ENCODE assay signal across 8 cellular contexts in the genomic region with DNA sequence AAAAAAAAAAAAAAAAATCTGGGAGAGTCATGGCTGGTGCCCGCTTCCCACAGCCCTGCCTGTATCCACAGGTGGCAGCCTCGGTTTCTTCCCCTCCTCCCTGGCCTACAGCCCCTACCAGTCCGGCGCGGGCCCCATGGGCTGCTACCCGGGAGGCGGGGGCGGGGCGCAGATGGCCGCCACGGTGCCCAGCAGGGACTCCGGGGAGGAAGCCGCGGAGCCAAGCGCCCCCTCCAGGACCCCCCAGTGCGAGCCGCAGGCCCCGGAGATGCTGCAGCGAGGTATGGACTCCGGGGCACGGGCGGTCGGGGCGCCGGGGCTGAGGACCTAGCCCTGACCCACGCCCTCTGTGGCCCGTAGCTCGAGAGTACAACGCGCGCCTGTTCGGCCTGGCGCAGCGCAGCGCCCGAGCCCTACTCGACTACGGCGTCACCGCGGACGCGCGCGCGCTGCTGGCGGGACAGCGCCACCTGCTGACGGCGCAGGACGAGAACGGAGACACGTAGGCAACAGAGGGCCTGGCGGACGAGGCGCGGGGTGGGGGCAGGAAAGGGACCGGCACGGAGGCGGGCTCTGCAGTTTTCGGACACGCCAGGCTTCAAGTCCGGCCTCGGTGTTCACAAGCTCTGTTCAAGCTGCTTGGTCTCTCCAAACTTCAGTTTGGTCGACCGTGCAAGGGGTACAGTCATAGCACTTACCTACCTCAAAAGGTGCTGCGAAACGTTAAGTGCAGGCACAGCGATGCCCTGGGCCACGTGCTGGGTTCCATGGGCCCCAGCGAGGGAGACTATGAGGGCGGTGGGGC. TPM values are rescaled to one million over a fixed set of nuclear protein-coding genes. Genes with fewer than 3 reads are reported as not detected.
DNase-seq lines count a peak whose midpoint lies in the region; ATAC-seq and TF ChIP-seq lines count a peak whose summit lies in the region.

No MANE protein-coding gene starts in this region.

- H2AFZ ChIP-seq in OCI-LY3 (ENCODE audit: low read depth, low read length) = no peak overlapping the region

- H3K27me3 Mint-ChIP-seq in CD8-positive, alpha-beta T cell (ENCODE audit: low read depth) = no peaks in the 10 kb centered on the region

- H3K4me1 ChIP-seq in CD8-positive, alpha-beta T cell (ENCODE audit: insufficient read depth, low read length) = peaks cover 30% of the 10 kb centered on the region
- peaks cover 45% of the 10 kb centered on the region for H3K4me1 ChIP-seq in OCI-LY3 (ENCODE audit: low read length)
- peaks cover 24% of the 10 kb centered on the region for H3K4me1 ChIP-seq in mucosa of stomach (ENCODE audit: control insufficient read depth, insufficient read depth, low read length)

- H3K27ac ChIP-seq in CD8-positive, alpha-beta T cell (ENCODE audit: low read depth, low read length) = peak overlapping the region; percentile 59
- H3K27ac ChIP-seq in OCI-LY3 (ENCODE audit: low read length) = peak overlapping the region; percentile 53

- H3K9ac ChIP-seq in OCI-LY3 (ENCODE audit: low read length) (peak overlapping the region; percentile 42; the same call in 1 of the 2 replicates), mucosa of stomach (ENCODE audit: low read length) (peak overlapping the region; percentile 1)

- peaks cover 23% of the 10 kb centered on the region for H3K36me3 ChIP-seq in CD8-positive, alpha-beta T cell (ENCODE audit: insufficient read depth, low read length)
- H3K36me3 ChIP-seq in OCI-LY3 (replicated peaks; ENCODE audit: low read depth, low read length) (peaks cover 45% of the 10 kb centered on the region), mucosa of stomach (ENCODE audit: control insufficient read depth, insufficient read depth, low read length) (peaks cover 2% of the 10 kb centered on the region)

- H3K27me3 ChIP-seq in CD8-positive, alpha-beta T cell (ENCODE audit: insufficient read depth, low read length) = no peaks in the 10 kb centered on the region
- H3K27me3 ChIP-seq in OCI-LY3 (ENCODE audit: low read depth, low read length) = no peaks in the 10 kb centered on the region
- H3K27me3 ChIP-seq in mucosa of stomach (ENCODE audit: control insufficient read depth, insufficient read depth, low read length) = no peaks in the 10 kb centered on the region

- peaks cover 38% of the 10 kb centered on the region for H3K4me1 Mint-ChIP-seq in CD8-positive, alpha-beta T cell (ENCODE audit: low read depth)

- H3K9me3 Mint-ChIP-seq in CD8-positive, alpha-beta T cell = no peaks in the 10 kb centered on the region

- peaks cover 13% of the 10 kb centered on the region for H4K20me1 ChIP-seq in OCI-LY3 (ENCODE audit: insufficient read depth, low read length)

- H3K36me3 Mint-ChIP-seq in CD8-positive, alpha-beta T cell = peaks cover 55% of the 10 kb centered on the region

- H3K4me3 ChIP-seq in CD8-positive, alpha-beta T cell (ENCODE audit: low read depth, low read length) = peak overlapping the region; percentile 65
- H3K4me3 ChIP-seq in OCI-LY3 (ENCODE audit: low read length) (peak overlapping the region; percentile 64), mucosa of stomach (ENCODE audit: low read length) (peak overlapping the region; percentile 19)

- H3K4me2 ChIP-seq in OCI-LY3 (ENCODE audit: low read length) = peak overlapping the region; percentile 95

- CTCF ChIA-PET in CD8-positive, alpha-beta T cell (lab: Charles Lee) = interaction anchor here (0.5 to 5.4 kb wide), 33 partner anchors 8 to 184 kb away, joined by 3 to 45 read pairs (median 5); partner anchors contain the start of genes C10orf95, CUEDC2 and FBXL15

- peak; percentile 89 for TF ChIP-seq CTCF in CD8-positive, alpha-beta T cell (IDR thresholded peaks at IDR 0.05)
- peak; percentile 74 for TF ChIP-seq CTCF in OCI-LY3 (IDR thresholded peaks at IDR 0.05; ENCODE audit: low read depth, low read length)

- peaks cover 45% of the 10 kb centered on the region for H3K79me2 ChIP-seq in OCI-LY3 (ENCODE audit: low read length)

- H3K27ac Mint-ChIP-seq in CD8-positive, alpha-beta T cell = peak overlapping the region; percentile 81

- DNase-seq in CD8-positive, alpha-beta T cell = peak; percentile 78 to 94 (median 86)
- DNase-seq in HT1080 (ENCODE audit: low read depth) (peak; percentile 74), erythroblast (lab: John Stamatoyannopoulos, UW) (peak; percentile 91 to 95)
- peak; percentile 92 for DNase-seq in activated T-cell treated with anti-CD3 and anti-CD28 coated beads, Interleukin-2, amount 50 U/mL, for 1 hour
- peak; percentile 92 for DNase-seq in stimulated activated CD8-positive, alpha-beta memory T cell treated with anti-CD3 and anti-CD28 coated beads, Interleukin-4, amount 100 ng/mL, for 48 hours

- peak; percentile 5 for TF ChIP-seq POLR2A in erythroblast (IDR thresholded peaks at IDR 0.05; ENCODE audit: low read length)

- no peaks in the 10 kb centered on the region for H3K9me3 ChIP-seq in CD8-positive, alpha-beta T cell (ENCODE audit: low read length)
- no peaks in the 10 kb centered on the region for H3K9me3 ChIP-seq in OCI-LY3 (ENCODE audit: insufficient read depth, low read length)
- no peaks in the 10 kb centered on the region for H3K9me3 ChIP-seq in mucosa of stomach (ENCODE audit: control insufficient read depth, low read length)

- intact Hi-C loops in CD8-positive, alpha-beta T cell (cut with DNase I, micrococcal nuclease) = loop anchor here in 1 of 2 experiments (1.0 to 10.0 kb wide), 5 partner anchors 10 to 245 kb away; partner anchors contain the start of genes ACTR1A and TRIM8

- H3K4me3 Mint-ChIP-seq in CD8-positive, alpha-beta T cell = peak overlapping the region; percentile 76

- POLR2A ChIA-PET in CD8-positive, alpha-beta T cell (lab: Charles Lee) = interaction anchor here (0.7 to 2.5 kb wide), 7 partner anchors 10 to 314 kb away, joined by 3 to 17 read pairs (median 4); partner anchors contain the start of genes CUEDC2 and FBXL15

- peak; percentile 51 for ATAC-seq in CD8-positive, alpha-beta T cell
- ATAC-seq in GM19397 (IDR thresholded peaks at IDR 0.05; ENCODE audit: unreplicated experiment) = peak; percentile 42

RNA-seq across cellular contexts. Expression of gene NFKB2, which starts 3.9 kb away (rescaled TPM):
- total RNA-seq in CD8-positive, alpha-beta T cell = 100 to 1,000 TPM; 369 to 398 TPM
- 17.3 and 18.5 TPM in 2 replicates for total RNA-seq in HT1080 (2014; rRNA removed; shearing (Covaris generic))
- 17.7 and 20.6 TPM in 2 replicates for polyA plus RNA-seq in HT1080 (2015; cell fraction: cytosol; rRNA removed)
- polyA plus RNA-seq in HT1080 (2015; cell fraction: nucleus; rRNA removed) = 71.8 and 75.9 TPM in 2 replicates

RNA-seq across cellular contexts. Expression of gene PSD, which starts 19.2 kb away (rescaled TPM):
- total RNA-seq in CD8-positive, alpha-beta T cell = 10 to 100 TPM; 16.7 to 18.2 TPM
- total RNA-seq in HT1080 (2014; rRNA removed; shearing (Covaris generic)) = 1.3 TPM in 1 of 2 replicates, not detected in the other
- 0.03 TPM in 1 of 2 replicates, not detected in the other for polyA plus RNA-seq in HT1080 (2015; cell fraction: cytosol; rRNA removed)
- 0.19 and 0.57 TPM in 2 replicates for polyA plus RNA-seq in HT1080 (2015; cell fraction: nucleus; rRNA removed)

RNA-seq across cellular contexts. Expression of gene FBXL15, which starts 21.2 kb away (rescaled TPM):
- total RNA-seq in CD8-positive, alpha-beta T cell = 1 to 10 TPM; 7.0 to 7.9 TPM
- total RNA-seq in HT1080 (2014; rRNA removed; shearing (Covaris generic)) = 11.8 and 17.6 TPM in 2 replicates
- 11.6 and 17.0 TPM in 2 replicates for polyA plus RNA-seq in HT1080 (2015; cell fraction: cytosol; rRNA removed)
- polyA plus RNA-seq in HT1080 (2015; cell fraction: nucleus; rRNA removed) = 12.5 and 17.3 TPM in 2 replicates

RNA-seq across cellular contexts. Expression of gene CUEDC2, which starts 33.0 kb away (rescaled TPM):
- 10 to 100 TPM; 24.2 to 27.0 TPM for total RNA-seq in CD8-positive, alpha-beta T cell
- total RNA-seq in HT1080 (2014; rRNA removed; shearing (Covaris generic)) = 38.1 and 44.2 TPM in 2 replicates
- 67.6 and 72.0 TPM in 2 replicates for polyA plus RNA-seq in HT1080 (2015; cell fraction: cytosol; rRNA removed)
- polyA plus RNA-seq in HT1080 (2015; cell fraction: nucleus; rRNA removed) = 59.2 and 59.7 TPM in 2 replicates

RNA-seq across cellular contexts. Expression of gene C10orf95, which starts 51.9 kb away (rescaled TPM):
- total RNA-seq in CD8-positive, alpha-beta T cell = under 1 TPM; 0.31 to 0.35 TPM
- 0.37 TPM in 1 of 2 replicates, not detected in the other for total RNA-seq in HT1080 (2014; rRNA removed; shearing (Covaris generic))
- polyA plus RNA-seq in HT1080 (2015; cell fraction: cytosol; rRNA removed) = 0.35 TPM in 1 of 2 replicates, not detected in the other
- polyA plus RNA-seq in HT1080 (2015; cell fraction: nucleus; rRNA removed) = not detected in 2 replicates

Comparison
In these comparisons a context has a peak if more than half of its experiments do, and no peak if none do; other contexts are left out.
1. Peak in every context shown above with its lines: DNase-seq, ATAC-seq, H3K4me3 ChIP-seq and H3K27ac ChIP-seq.
2. RNA of gene NFKB2, which starts 3.9 kb away (total RNA-seq): 369 to 398 TPM in CD8-positive, alpha-beta T cell; 17.3 to 18.5 TPM in HT1080; every median in the first group is over 10 times any median in the second.